Comparison of ENCODE assay signal across 1 cellular context in genomic region chr19:17847538-17848366, GRCh38.
A peak's percentile ranks its signal among the peaks of the same experiment; 100 is the strongest.
TF ChIP-seq lines count a peak whose summit lies in the region.

JAK3 (minus strand) TSS chr19:17847982; CDS start chr19:17844417, 3,565 bp downstream.

TF ChIP-seq in HepG2, 621 proteins besides CTCF, POLR2A, EP300 and RAD21 (continued from another document and continues in another):
- TF ChIP-seq, protein P1, sequence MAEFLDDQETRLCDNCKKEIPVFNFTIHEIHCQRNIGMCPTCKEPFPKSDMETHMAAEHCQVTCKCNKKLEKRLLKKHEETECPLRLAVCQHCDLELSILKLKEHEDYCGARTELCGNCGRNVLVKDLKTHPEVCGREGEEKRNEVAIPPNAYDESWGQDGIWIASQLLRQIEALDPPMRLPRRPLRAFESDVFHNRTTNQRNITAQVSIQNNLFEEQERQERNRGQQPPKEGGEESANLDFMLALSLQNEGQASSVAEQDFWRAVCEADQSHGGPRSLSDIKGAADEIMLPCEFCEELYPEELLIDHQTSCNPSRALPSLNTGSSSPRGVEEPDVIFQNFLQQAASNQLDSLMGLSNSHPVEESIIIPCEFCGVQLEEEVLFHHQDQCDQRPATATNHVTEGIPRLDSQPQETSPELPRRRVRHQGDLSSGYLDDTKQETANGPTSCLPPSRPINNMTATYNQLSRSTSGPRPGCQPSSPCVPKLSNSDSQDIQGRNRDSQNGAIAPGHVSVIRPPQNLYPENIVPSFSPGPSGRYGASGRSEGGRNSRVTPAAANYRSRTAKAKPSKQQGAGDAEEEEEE (CRISPR knock-in tag; IDR thresholded peaks at IDR 0.05; ENCODE audit: borderline replicate concordance), result no peak
- TF ChIP-seq ZFP82 (CRISPR knock-in tag; IDR thresholded peaks at IDR 0.05; ENCODE audit: borderline replicate concordance) (no peak), HNF4A (CRISPR knock-in tag; IDR thresholded peaks at IDR 0.05) (peak; percentile 57), DNMT1 (CRISPR knock-in tag; IDR thresholded peaks at IDR 0.05) (no peak), TAF15 (IDR thresholded peaks at IDR 0.05; ENCODE audit: low read depth, low read length, poor library complexity, severe bottlenecking) (no peak), ZFYVE20 (CRISPR knock-in tag; IDR thresholded peaks at IDR 0.05; ENCODE audit: borderline replicate concordance, low read depth) (no peak), ZNF709 (CRISPR knock-in tag; IDR thresholded peaks at IDR 0.05) (no peak), KDM4B (CRISPR knock-in tag; IDR thresholded peaks at IDR 0.05) (no peak), GTF2F1 (IDR thresholded peaks at IDR 0.05; ENCODE audit: low read length) (no peak), SATB2 (CRISPR knock-in tag; IDR thresholded peaks at IDR 0.05) (no peak), HINFP (CRISPR knock-in tag; IDR thresholded peaks at IDR 0.05; ENCODE audit: low read depth) (no peak), ZBTB25 (CRISPR knock-in tag; IDR thresholded peaks at IDR 0.05) (no peak), ZNF446 (CRISPR knock-in tag; IDR thresholded peaks at IDR 0.05) (no peak), ZNF549 (CRISPR knock-in tag; IDR thresholded peaks at IDR 0.05) (no peak), SMAD1 (CRISPR knock-in tag; IDR thresholded peaks at IDR 0.05; ENCODE audit: borderline replicate concordance, low read depth) (no peak), GLI4 (CRISPR knock-in tag; IDR thresholded peaks at IDR 0.05; ENCODE audit: borderline replicate concordance) (no peak), TFDP1 (CRISPR knock-in tag; IDR thresholded peaks at IDR 0.05; ENCODE audit: borderline replicate concordance) (peak; percentile 20; the same call in 1 of the 2 replicates), RERE (CRISPR knock-in tag; IDR thresholded peaks at IDR 0.05; ENCODE audit: low read depth) (no peak), CENPBD1 (CRISPR knock-in tag; IDR thresholded peaks at IDR 0.05; ENCODE audit: borderline replicate concordance, low read depth) (no peak), PRMT3 (CRISPR knock-in tag; IDR thresholded peaks at IDR 0.05; ENCODE audit: borderline replicate concordance, low read depth) (no peak), ZBTB7A (CRISPR knock-in tag; IDR thresholded peaks at IDR 0.05) (no peak), ZFX (CRISPR knock-in tag; IDR thresholded peaks at IDR 0.05; ENCODE audit: low read depth) (peak; percentile 85), UBTF (CRISPR knock-in tag; IDR thresholded peaks at IDR 0.05) (peak; percentile 79), TGIF2 (CRISPR knock-in tag; IDR thresholded peaks at IDR 0.05) (no peak), ZNF577 (CRISPR knock-in tag; IDR thresholded peaks at IDR 0.05; ENCODE audit: borderline replicate concordance, low read depth) (no peak), ZBTB43 (CRISPR knock-in tag; conservative IDR thresholded peaks at IDR 0.05) (no peak; the same call in 1 of the 2 replicates), ZNF83 (CRISPR knock-in tag; IDR thresholded peaks at IDR 0.05; ENCODE audit: borderline replicate concordance) (no peak)
- TF ChIP-seq, protein P2, sequence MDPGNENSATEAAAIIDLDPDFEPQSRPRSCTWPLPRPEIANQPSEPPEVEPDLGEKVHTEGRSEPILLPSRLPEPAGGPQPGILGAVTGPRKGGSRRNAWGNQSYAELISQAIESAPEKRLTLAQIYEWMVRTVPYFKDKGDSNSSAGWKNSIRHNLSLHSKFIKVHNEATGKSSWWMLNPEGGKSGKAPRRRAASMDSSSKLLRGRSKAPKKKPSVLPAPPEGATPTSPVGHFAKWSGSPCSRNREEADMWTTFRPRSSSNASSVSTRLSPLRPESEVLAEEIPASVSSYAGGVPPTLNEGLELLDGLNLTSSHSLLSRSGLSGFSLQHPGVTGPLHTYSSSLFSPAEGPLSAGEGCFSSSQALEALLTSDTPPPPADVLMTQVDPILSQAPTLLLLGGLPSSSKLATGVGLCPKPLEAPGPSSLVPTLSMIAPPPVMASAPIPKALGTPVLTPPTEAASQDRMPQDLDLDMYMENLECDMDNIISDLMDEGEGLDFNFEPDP (CRISPR knock-in tag; conservative IDR thresholded peaks at IDR 0.05), result 0 out of 2 replicates have a peak, but pooled peaks have one; percentile 70
- TF ChIP-seq, protein P3, sequence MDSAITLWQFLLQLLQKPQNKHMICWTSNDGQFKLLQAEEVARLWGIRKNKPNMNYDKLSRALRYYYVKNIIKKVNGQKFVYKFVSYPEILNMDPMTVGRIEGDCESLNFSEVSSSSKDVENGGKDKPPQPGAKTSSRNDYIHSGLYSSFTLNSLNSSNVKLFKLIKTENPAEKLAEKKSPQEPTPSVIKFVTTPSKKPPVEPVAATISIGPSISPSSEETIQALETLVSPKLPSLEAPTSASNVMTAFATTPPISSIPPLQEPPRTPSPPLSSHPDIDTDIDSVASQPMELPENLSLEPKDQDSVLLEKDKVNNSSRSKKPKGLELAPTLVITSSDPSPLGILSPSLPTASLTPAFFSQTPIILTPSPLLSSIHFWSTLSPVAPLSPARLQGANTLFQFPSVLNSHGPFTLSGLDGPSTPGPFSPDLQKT (CRISPR knock-in tag; IDR thresholded peaks at IDR 0.05; ENCODE audit: borderline replicate concordance), result no peak
- TF ChIP-seq, protein P4, sequence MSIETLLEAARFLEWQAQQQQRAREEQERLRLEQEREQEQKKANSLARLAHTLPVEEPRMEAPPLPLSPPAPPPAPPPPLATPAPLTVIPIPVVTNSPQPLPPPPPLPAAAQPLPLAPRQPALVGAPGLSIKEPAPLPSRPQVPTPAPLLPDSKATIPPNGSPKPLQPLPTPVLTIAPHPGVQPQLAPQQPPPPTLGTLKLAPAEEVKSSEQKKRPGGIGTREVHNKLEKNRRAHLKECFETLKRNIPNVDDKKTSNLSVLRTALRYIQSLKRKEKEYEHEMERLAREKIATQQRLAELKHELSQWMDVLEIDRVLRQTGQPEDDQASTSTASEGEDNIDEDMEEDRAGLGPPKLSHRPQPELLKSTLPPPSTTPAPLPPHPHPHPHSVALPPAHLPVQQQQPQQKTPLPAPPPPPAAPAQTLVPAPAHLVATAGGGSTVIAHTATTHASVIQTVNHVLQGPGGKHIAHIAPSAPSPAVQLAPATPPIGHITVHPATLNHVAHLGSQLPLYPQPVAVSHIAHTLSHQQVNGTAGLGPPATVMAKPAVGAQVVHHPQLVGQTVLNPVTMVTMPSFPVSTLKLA (IDR thresholded peaks at IDR 0.05), result no peak
- TF ChIP-seq, protein P5, sequence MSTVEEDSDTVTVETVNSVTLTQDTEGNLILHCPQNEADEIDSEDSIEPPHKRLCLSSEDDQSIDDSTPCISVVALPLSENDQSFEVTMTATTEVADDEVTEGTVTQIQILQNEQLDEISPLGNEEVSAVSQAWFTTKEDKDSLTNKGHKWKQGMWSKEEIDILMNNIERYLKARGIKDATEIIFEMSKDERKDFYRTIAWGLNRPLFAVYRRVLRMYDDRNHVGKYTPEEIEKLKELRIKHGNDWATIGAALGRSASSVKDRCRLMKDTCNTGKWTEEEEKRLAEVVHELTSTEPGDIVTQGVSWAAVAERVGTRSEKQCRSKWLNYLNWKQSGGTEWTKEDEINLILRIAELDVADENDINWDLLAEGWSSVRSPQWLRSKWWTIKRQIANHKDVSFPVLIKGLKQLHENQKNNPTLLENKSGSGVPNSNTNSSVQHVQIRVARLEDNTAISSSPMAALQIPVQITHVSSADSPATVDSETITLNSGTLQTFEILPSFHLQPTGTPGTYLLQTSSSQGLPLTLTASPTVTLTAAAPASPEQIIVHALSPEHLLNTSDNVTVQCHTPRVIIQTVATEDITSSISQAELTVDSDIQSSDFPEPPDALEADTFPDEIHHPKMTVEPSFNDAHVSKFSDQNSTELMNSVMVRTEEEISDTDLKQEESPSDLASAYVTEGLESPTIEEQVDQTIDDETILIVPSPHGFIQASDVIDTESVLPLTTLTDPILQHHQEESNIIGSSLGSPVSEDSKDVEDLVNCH (CRISPR knock-in tag; IDR thresholded peaks at IDR 0.05), result no peak
